12 cellular contexts compared by ENCODE assay signal in genomic region chr16:85571813-85572619, GRCh38. TPM values are rescaled to one million over a fixed set of nuclear protein-coding genes. Genes with fewer than 3 reads are reported as not detected.
DNase-seq lines count a peak whose midpoint lies in the region; ATAC-seq and TF ChIP-seq lines count a peak whose summit lies in the region.
"Had no signal": no experiment of that assay in that cellular context is flagged by ENCODE, and none has a peak within 500 bp of the region (broad histone marks: within the 10 kb centered on the region; RNA-seq: fewer than 3 reads in every experiment).

No MANE protein-coding gene starts in this region.

- H3K36me3 ChIP-seq in MM.1S (replicated peaks; ENCODE audit: insufficient read depth, low read length): no peaks in the 10 kb centered on the region

- peaks cover 11% of the 10 kb centered on the region for H3K36me3 Mint-ChIP-seq in activated naive CD8-positive, alpha-beta T cell treated with anti-CD3 and anti-CD28 coated beads, Interleukin-2, amount 10 ng/mL, durations not matched to agents 7 days and 5 days
- H3K36me3 Mint-ChIP-seq in stimulated activated naive B cell treated with anti-CD40 and anti-IgM and Interleukin-4, amounts not matched to agents 10 μg/mL and 1 μg/mL and 100 μg/mL, for 72 hours: peaks cover 6 to 25% of the 10 kb centered on the region in 2 donors

- peaks cover 19% of the 10 kb centered on the region for H3F3A ChIP-seq in MM.1S (ENCODE audit: insufficient read depth, low read length)

- H3K27me3 Mint-ChIP-seq in activated naive CD8-positive, alpha-beta T cell treated with anti-CD3 and anti-CD28 coated beads, Interleukin-2, amount 10 ng/mL, durations not matched to agents 7 days and 5 days: no peaks in the 10 kb centered on the region
- no peaks in the 10 kb centered on the region for H3K27me3 Mint-ChIP-seq in stimulated activated naive B cell treated with anti-CD40 and anti-IgM and Interleukin-4, amounts not matched to agents 10 μg/mL and 1 μg/mL and 100 μg/mL, for 72 hours

- peak overlapping the region; percentile 85 for H3K4me2 ChIP-seq in MM.1S (ENCODE audit: low read depth, low read length)

- H3K4me1 Mint-ChIP-seq in activated naive CD8-positive, alpha-beta T cell treated with anti-CD3 and anti-CD28 coated beads, Interleukin-2, amount 10 ng/mL, durations not matched to agents 7 days and 5 days: peaks cover 51% of the 10 kb centered on the region
- peaks cover 57 to 96% of the 10 kb centered on the region in 2 donors for H3K4me1 Mint-ChIP-seq in stimulated activated naive B cell treated with anti-CD40 and anti-IgM and Interleukin-4, amounts not matched to agents 10 μg/mL and 1 μg/mL and 100 μg/mL, for 72 hours

- peak overlapping the region; percentile 18; the same call in 1 of the 2 replicates for H3K9ac ChIP-seq in MM.1S (ENCODE audit: low read length)

- H3K9me3 Mint-ChIP-seq in activated naive CD8-positive, alpha-beta T cell treated with anti-CD3 and anti-CD28 coated beads, Interleukin-2, amount 10 ng/mL, durations not matched to agents 7 days and 5 days: no peaks in the 10 kb centered on the region
- H3K9me3 Mint-ChIP-seq in stimulated activated naive B cell treated with anti-CD40 and anti-IgM and Interleukin-4, amounts not matched to agents 10 μg/mL and 1 μg/mL and 100 μg/mL, for 72 hours: no peaks in the 10 kb centered on the region

- POLR2A ChIA-PET in activated naive CD8-positive, alpha-beta T cell treated with anti-CD3 and anti-CD28 coated beads, Interleukin-2, amount 10 ng/mL, durations not matched to agents 7 days and 5 days (lab: Charles Lee): interaction anchor here (0.6 to 6.2 kb wide), 4 partner anchors 13 to 105 kb away, joined by 3 to 81 read pairs (median 4); no protein-coding TSS in a partner anchor

- ATAC-seq in activated naive CD8-positive, alpha-beta T cell treated with anti-CD3 and anti-CD28 coated beads, Interleukin-2, amount 10 ng/mL, durations not matched to agents 7 days and 5 days (ENCODE audit: low read depth): no peak
- ATAC-seq in stimulated activated naive B cell treated with anti-CD40 and anti-IgM and Interleukin-4, amounts not matched to agents 10 μg/mL and 1 μg/mL and 100 μg/mL, for 72 hours (replicated peaks): peak; percentile 57 to 68
- ATAC-seq in HG02588 (IDR thresholded peaks at IDR 0.05; ENCODE audit: unreplicated experiment) (no peak), GM19035 (IDR thresholded peaks at IDR 0.05; ENCODE audit: unreplicated experiment) (no peak)
- ATAC-seq: right cardiac atrium had no signal

- TF ChIP-seq CTCF in MM.1S (IDR thresholded peaks at IDR 0.05; ENCODE audit: low read length): no peak

- no peak overlapping the region for H2AFZ ChIP-seq in MM.1S (ENCODE audit: low read length)

- no peak overlapping the region for H3K4me3 ChIP-seq in MM.1S (ENCODE audit: low read length)

- no peaks in the 10 kb centered on the region for H3K27me3 ChIP-seq in MM.1S (replicated peaks; ENCODE audit: insufficient read depth, low read length)

- no peaks in the 10 kb centered on the region for H4K20me1 ChIP-seq in MM.1S (ENCODE audit: insufficient read depth, low read length)

- peaks cover 85% of the 10 kb centered on the region for H3K79me2 ChIP-seq in MM.1S (ENCODE audit: low read length)

- peaks cover 28% of the 10 kb centered on the region for H3K4me1 ChIP-seq in MM.1S (ENCODE audit: low read length)

- H3K9me2 ChIP-seq in MM.1S (replicated peaks; ENCODE audit: insufficient read depth, low read length): no peaks in the 10 kb centered on the region

- H3K9me3 ChIP-seq in MM.1S (replicated peaks; ENCODE audit: insufficient read depth, low read length): no peaks in the 10 kb centered on the region

- peak overlapping the region; percentile 94; the same call in 1 of the 2 replicates for H3K27ac ChIP-seq in MM.1S (ENCODE audit: low read length)

- DNase-seq in GM19238 (ENCODE audit: insufficient read length, low spot score): peak; percentile 70
- peak; percentile 37 for DNase-seq in MM.1S
- DNase-seq in activated naive CD8-positive, alpha-beta T cell treated with anti-CD3 and anti-CD28 coated beads, Interleukin-2, amount 10 ng/mL, durations not matched to agents 7 days and 5 days: no peak
- peak; percentile 82 for DNase-seq in stimulated activated naive B cell treated with anti-CD40 and anti-IgM and Interleukin-4, amounts not matched to agents 10 μg/mL and 1 μg/mL and 100 μg/mL, for 72 hours
- DNase-seq in NCI-H2107 (lab: John Stamatoyannopoulos, UW): no peak
- no peak for DNase-seq in NCI-H1694 treated with DMSO at 0.1 percent for 48 hours (lab: John Stamatoyannopoulos, UW)
- DNase-seq: activated CD8-positive, alpha-beta memory T cell treated with anti-CD3 and anti-CD28 coated beads for 24 hours; dermis blood vessel endothelial cell; NCI-H2227 treated with DMSO at 0.1 percent for 48 hours had no signal

- peak overlapping the region; percentile 97 for H3K27ac Mint-ChIP-seq in activated naive CD8-positive, alpha-beta T cell treated with anti-CD3 and anti-CD28 coated beads, Interleukin-2, amount 10 ng/mL, durations not matched to agents 7 days and 5 days
- peak overlapping the region; percentile 96 for H3K27ac Mint-ChIP-seq in stimulated activated naive B cell treated with anti-CD40 and anti-IgM and Interleukin-4, amounts not matched to agents 10 μg/mL and 1 μg/mL and 100 μg/mL, for 72 hours

- H3K4me3 Mint-ChIP-seq in activated naive CD8-positive, alpha-beta T cell treated with anti-CD3 and anti-CD28 coated beads, Interleukin-2, amount 10 ng/mL, durations not matched to agents 7 days and 5 days: peak overlapping the region; percentile 86
- H3K4me3 Mint-ChIP-seq in stimulated activated naive B cell treated with anti-CD40 and anti-IgM and Interleukin-4, amounts not matched to agents 10 μg/mL and 1 μg/mL and 100 μg/mL, for 72 hours: peak overlapping the region; percentile 70 to 78

RNA-seq across cellular contexts. Expression of gene GSE1, which starts 41.1 kb away (rescaled TPM):
- 10 to 100 TPM; 60.9 to 62.5 TPM for total RNA-seq in activated naive CD8-positive, alpha-beta T cell treated with anti-CD3 and anti-CD28 coated beads, Interleukin-2, amount 10 ng/mL, durations not matched to agents 7 days and 5 days

Comparison
In these comparisons a context has a peak if more than half of its experiments do, and no peak if none do; other contexts are left out.
1. DNase-seq: peak in GM19238 (single experiment), MM.1S (single experiment) and stimulated activated naive B cell treated with anti-CD40 and anti-IgM and Interleukin-4, amounts not matched to agents 10 μg/mL and 1 μg/mL and 100 μg/mL, for 72 hours (single experiment); none in activated naive CD8-positive, alpha-beta T cell treated with anti-CD3 and anti-CD28 coated beads, Interleukin-2, amount 10 ng/mL, durations not matched to agents 7 days and 5 days (single experiment), NCI-H2107 (single experiment) and NCI-H1694 treated with DMSO at 0.1 percent for 48 hours (single experiment).
2. ATAC-seq: peak in stimulated activated naive B cell treated with anti-CD40 and anti-IgM and Interleukin-4, amounts not matched to agents 10 μg/mL and 1 μg/mL and 100 μg/mL, for 72 hours (2 of 2); none in activated naive CD8-positive, alpha-beta T cell treated with anti-CD3 and anti-CD28 coated beads, Interleukin-2, amount 10 ng/mL, durations not matched to agents 7 days and 5 days (single experiment), HG02588 (single experiment) and GM19035 (single experiment).